ENCODE assay signal across 20 cellular contexts in the genomic region with DNA sequence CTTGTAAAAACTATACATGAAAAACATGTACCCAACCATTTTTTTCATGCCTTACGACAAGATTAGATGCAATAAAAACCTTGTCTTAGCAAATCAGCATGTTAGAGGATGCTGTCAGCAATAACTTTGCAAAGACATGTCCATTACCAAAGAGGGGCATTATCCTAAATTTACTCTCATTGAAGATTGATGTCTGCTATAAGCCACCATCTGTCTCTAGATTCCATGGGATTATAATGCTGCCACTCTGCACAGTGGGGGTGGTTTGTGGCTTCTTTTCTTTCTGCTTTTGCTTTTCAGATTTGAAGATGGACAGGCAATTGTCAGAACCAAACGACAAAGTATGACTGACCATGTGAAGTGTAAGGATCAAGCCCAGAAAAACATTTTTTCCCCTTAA.
DNase-seq lines count a peak whose midpoint lies in the region; ATAC-seq and TF ChIP-seq lines count a peak whose summit lies in the region.
"Had no signal": no experiment of that assay in that cellular context is flagged by ENCODE, and none has a peak within 500 bp of the region (broad histone marks: within the 10 kb centered on the region; RNA-seq: fewer than 3 reads in every experiment).

No MANE protein-coding gene starts in this region.

- ATAC-seq in GM21576 (IDR thresholded peaks at IDR 0.05; ENCODE audit: unreplicated experiment): no peak
- ATAC-seq: A549, GM23338, Right ventricle myocardium inferior had no signal

- peaks cover 4% of the 10 kb centered on the region for H3K4me1 ChIP-seq in neural progenitor cell
- H3K4me1 ChIP-seq: A549, HAP-1, SJSA1 had no signal

- H3K36me3 Mint-ChIP-seq in neural progenitor cell: no peaks in the 10 kb centered on the region
- H3K36me3 Mint-ChIP-seq: CD14-positive monocyte had no signal

- H3K9me3 Mint-ChIP-seq in neural progenitor cell: no peaks in the 10 kb centered on the region
- H3K9me3 Mint-ChIP-seq: GM23338 had no signal

- H3K4me3 ChIP-seq in neural progenitor cell: no peak overlapping the region
- H3K4me3 ChIP-seq: A549, GM23338, HAP-1, SJSA1 had no signal

- no peak overlapping the region for H3K9ac ChIP-seq in neural progenitor cell

- no peak for TF ChIP-seq CTCF in neural progenitor cell (IDR thresholded peaks at IDR 0.05)

- H4K20me1 ChIP-seq in neural progenitor cell (ENCODE audit: low read depth): no peaks in the 10 kb centered on the region

- no peaks in the 10 kb centered on the region for H3K27me3 ChIP-seq in neural progenitor cell
- H3K27me3 ChIP-seq: SJSA1 had no signal

- no peaks in the 10 kb centered on the region for H3K36me3 ChIP-seq in neural progenitor cell
- H3K36me3 ChIP-seq: HAP-1, SJSA1 had no signal

- H3K27ac Mint-ChIP-seq in neural progenitor cell: peak overlapping the region; percentile 59
- H3K27ac Mint-ChIP-seq: B cell, CD14-positive monocyte, GM23338 had no signal

- no peaks in the 10 kb centered on the region for H3K27me3 Mint-ChIP-seq in neural progenitor cell (ENCODE audit: insufficient read depth, low read depth)
- H3K27me3 Mint-ChIP-seq: B cell had no signal

- H3K9me3 ChIP-seq in neural progenitor cell (ENCODE audit: low read depth): no peaks in the 10 kb centered on the region
- H3K9me3 ChIP-seq: A549, HAP-1, SJSA1 had no signal

- no peak overlapping the region for H3K27ac ChIP-seq in neural progenitor cell
- H3K27ac ChIP-seq: A549, SJSA1 had no signal

- H2AFZ ChIP-seq in neural progenitor cell (replicated peaks): no peak overlapping the region

- no peak overlapping the region for H3K4me2 ChIP-seq in neural progenitor cell
- H3K4me2 ChIP-seq: A549, GM23338 had no signal

- H3K79me2 ChIP-seq in neural progenitor cell (ENCODE audit: low read depth): no peaks in the 10 kb centered on the region

- H3F3A ChIP-seq in neural progenitor cell (ENCODE audit: low read depth): no peaks in the 10 kb centered on the region

- DNase-seq in D341Med (ENCODE audit: low spot score): peak; percentile 43
- DNase-seq in DMS 273 treated with DMSO at 0.1 percent for 48 hours (lab: John Stamatoyannopoulos, UW): peak; percentile 26
- DNase-seq in NCI-H82 (lab: John Stamatoyannopoulos, UW): peak; percentile 92
- no peak for DNase-seq in neural progenitor cell (ENCODE audit: low spot score)
- DNase-seq in GDM1 (lab: John Stamatoyannopoulos, UW): no peak
- no peak for DNase-seq in occipital lobe (lab: John Stamatoyannopoulos, UW)
- DNase-seq: DND-41, Kasumi-1, NCI-H1417, NCI-H187 treated with DMSO at 0.1 percent for 48 hours, NCI-H2107, NCI-H774 had no signal

- peaks cover 28% of the 10 kb centered on the region for H3K4me1 Mint-ChIP-seq in neural progenitor cell
- H3K4me1 Mint-ChIP-seq: B cell, CD14-positive monocyte had no signal

- no peak overlapping the region for H3K4me3 Mint-ChIP-seq in neural progenitor cell
- H3K4me3 Mint-ChIP-seq: B cell, CD14-positive monocyte, GM23338 had no signal

Comparison
In these comparisons a context has a peak if more than half of its experiments do, and no peak if none do; other contexts are left out.
1. DNase-seq: peak in D341Med (single experiment), DMS 273 treated with DMSO at 0.1 percent for 48 hours (single experiment) and NCI-H82 (single experiment); none in neural progenitor cell (single experiment), GDM1 (single experiment) and occipital lobe (single experiment).